1 cellular context compared by ENCODE assay signal in the genomic region with DNA sequence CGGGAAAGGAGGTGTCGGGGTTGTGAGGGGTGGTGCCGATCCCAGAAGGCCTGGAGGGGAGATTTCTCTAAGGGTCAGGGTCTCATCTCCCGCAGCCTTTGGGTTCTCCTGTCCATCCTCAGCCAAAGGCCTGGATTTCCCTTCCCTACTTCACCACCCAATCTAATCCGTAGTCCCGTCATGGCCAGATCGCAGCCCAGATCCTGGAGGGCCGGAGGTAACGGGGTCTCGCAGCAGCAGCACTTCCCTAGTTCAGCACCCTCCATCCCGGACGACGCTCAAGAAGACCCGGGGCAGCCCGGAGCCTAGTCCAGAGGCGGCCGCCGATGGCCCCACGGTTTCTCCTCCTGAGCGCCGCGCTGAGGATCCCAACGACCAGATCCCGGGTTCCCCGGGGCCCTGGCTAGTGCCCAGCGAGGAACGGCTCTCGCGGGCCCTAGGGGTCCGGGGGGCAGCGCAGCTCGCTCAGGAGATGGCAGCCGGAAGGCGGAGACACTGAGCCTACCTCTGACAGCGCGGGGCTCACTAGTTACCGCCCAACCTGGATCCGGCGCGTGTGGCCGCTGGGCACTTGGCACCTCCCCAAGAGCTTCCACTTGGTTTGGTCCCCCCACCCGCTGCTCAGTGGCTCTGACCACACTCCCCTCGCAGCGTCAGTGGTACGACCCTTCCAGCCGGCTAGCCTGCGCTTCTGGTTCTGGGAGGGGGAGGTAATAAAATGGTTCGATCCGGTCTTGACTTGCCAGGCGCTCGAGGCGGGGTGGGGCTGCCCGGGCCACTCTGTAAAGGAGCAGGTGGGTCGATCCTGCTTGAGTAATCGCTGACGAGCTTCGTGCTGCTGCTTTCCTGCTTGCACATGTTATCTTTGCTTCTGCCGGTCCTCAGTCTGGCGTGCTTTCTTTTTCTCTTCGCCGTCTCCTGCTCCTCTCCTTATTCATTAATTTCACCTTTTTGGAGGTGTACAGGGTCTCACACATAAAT.
A peak's percentile ranks its signal among the peaks of the same experiment; 100 is the strongest.
TF ChIP-seq lines count a peak whose summit lies in the region.

No MANE protein-coding gene starts in this region.

TF ChIP-seq in HEK293, 187 proteins besides CTCF, POLR2A, EP300 and RAD21 (continued from another document):
- 0 out of 2 replicates have a peak, but pooled peaks have one; percentile 39 for TF ChIP-seq MZF1 (tag by site-specific recombination; IDR thresholded peaks at IDR 0.05; ENCODE audit: borderline replicate concordance)
